ENCODE assay signal across 16 cellular contexts in genomic region chr15:80208758-80209734, GRCh38. TPM values are rescaled to one million over a fixed set of nuclear protein-coding genes. Genes with fewer than 3 reads are reported as not detected.
DNase-seq lines count a peak whose midpoint lies in the region; ATAC-seq and TF ChIP-seq lines count a peak whose summit lies in the region.
"Had no signal": no experiment of that assay in that cellular context is flagged by ENCODE, and none has a peak within 500 bp of the region (broad histone marks: within the 10 kb centered on the region; RNA-seq: fewer than 3 reads in every experiment).

No MANE protein-coding gene starts in this region.

- no peaks in the 10 kb centered on the region for H3K27me3 Mint-ChIP-seq in WTC11 (ENCODE audit: low read depth)
- H3K27me3 Mint-ChIP-seq in activated naive CD8-positive, alpha-beta T cell treated with anti-CD3 and anti-CD28 coated beads, Interleukin-2, amount 50 U/mL, for 24 hours: peaks cover 31% of the 10 kb centered on the region

- H3K27me3 ChIP-seq in trophoblast cell (ENCODE audit: insufficient read depth, low read length) (no peaks in the 10 kb centered on the region), transverse colon (peaks cover 18% of the 10 kb centered on the region), body of pancreas (no peaks in the 10 kb centered on the region)
- H3K27me3 ChIP-seq: SJCRH30 had no signal

- no peak overlapping the region for H3K4me3 Mint-ChIP-seq in WTC11
- no peak overlapping the region for H3K4me3 Mint-ChIP-seq in activated naive CD8-positive, alpha-beta T cell treated with anti-CD3 and anti-CD28 coated beads, Interleukin-2, amount 50 U/mL, for 24 hours

- peaks cover 2% of the 10 kb centered on the region for H3K79me1 ChIP-seq in trophoblast cell (ENCODE audit: low read length)

- DNase-seq in G401 (ENCODE audit: low spot score) (peak; percentile 63), WTC11 (ENCODE audit: low spot score) (no peak), left lobe of liver (ENCODE audit: low spot score) (peak; percentile 65), trophoblast cell (no peak), transverse colon (no peak), body of pancreas (no peak)
- no peak for DNase-seq in activated naive CD8-positive, alpha-beta T cell treated with anti-CD3 and anti-CD28 coated beads, Interleukin-2, amount 50 U/mL, for 24 hours
- DNase-seq: COR-L47, GOT3, MV-4-11, NCI-H1417, NCI-H1930, NCI-H2171 treated with DMSO at 0.1 percent for 48 hours, NCI-H446 treated with DMSO at 0.1 percent for 48 hours, RPMI8226, SJCRH30 had no signal

- H3K9ac ChIP-seq in trophoblast cell (ENCODE audit: low read length): no peak overlapping the region

- no peaks in the 10 kb centered on the region for H3K9me3 ChIP-seq in trophoblast cell (ENCODE audit: insufficient read depth, low read depth, low read length)
- H3K9me3 ChIP-seq in transverse colon: no peaks in the 10 kb centered on the region
- no peaks in the 10 kb centered on the region for H3K9me3 ChIP-seq in body of pancreas
- H3K9me3 ChIP-seq: SJCRH30 had no signal

- no peak overlapping the region for H3K23ac ChIP-seq in trophoblast cell (ENCODE audit: low read length)

- peaks cover 15% of the 10 kb centered on the region for H3K9me3 Mint-ChIP-seq in WTC11
- no peaks in the 10 kb centered on the region for H3K9me3 Mint-ChIP-seq in activated naive CD8-positive, alpha-beta T cell treated with anti-CD3 and anti-CD28 coated beads, Interleukin-2, amount 50 U/mL, for 24 hours

- H3K4me2 ChIP-seq in trophoblast cell (ENCODE audit: low read length): peak overlapping the region; percentile 12

- H3K36me3 Mint-ChIP-seq in WTC11: no peaks in the 10 kb centered on the region; the same call in 1 of the 2 replicates
- H3K36me3 Mint-ChIP-seq in activated naive CD8-positive, alpha-beta T cell treated with anti-CD3 and anti-CD28 coated beads, Interleukin-2, amount 50 U/mL, for 24 hours (ENCODE audit: low read depth): no peaks in the 10 kb centered on the region

- H3K4me1 Mint-ChIP-seq in WTC11: peaks cover 11% of the 10 kb centered on the region
- H3K4me1 Mint-ChIP-seq in activated naive CD8-positive, alpha-beta T cell treated with anti-CD3 and anti-CD28 coated beads, Interleukin-2, amount 50 U/mL, for 24 hours: no peaks in the 10 kb centered on the region

- no peak overlapping the region for H4K91ac ChIP-seq in trophoblast cell (ENCODE audit: low read depth, low read length)

- no peak for TF ChIP-seq CTCF in WTC11 (IDR thresholded peaks at IDR 0.05)
- TF ChIP-seq CTCF in transverse colon (IDR thresholded peaks at IDR 0.05): no peak
- TF ChIP-seq CTCF in body of pancreas (IDR thresholded peaks at IDR 0.05): no peak

- no CpG with 5 or more reads among the region's 11 CpGs for WGBS in trophoblast cell (ENCODE audit: extremely low coverage, insufficient coverage, insufficient read length)
- WGBS in transverse colon (ENCODE audit: low coverage in 1 of 2), 2 donors: 84 to 85% methylated on average over 3 to 11 of the region's 11 CpGs
- WGBS in body of pancreas, 2 donors: 89 to 90% methylated on average over 11 of the region's 11 CpGs

- H3K4ac ChIP-seq in trophoblast cell (ENCODE audit: low read depth, low read length): no peak overlapping the region

- peak overlapping the region; percentile 23 for H2BK5ac ChIP-seq in trophoblast cell (ENCODE audit: low read depth, low read length, poor library complexity)

- no peak overlapping the region for H3K27ac ChIP-seq in trophoblast cell (ENCODE audit: low read depth, low read length)
- H3K27ac ChIP-seq in transverse colon: no peak overlapping the region
- H3K27ac ChIP-seq in body of pancreas: no peak overlapping the region
- H3K27ac ChIP-seq: SJCRH30 had no signal

- no peak overlapping the region for H3K4me3 ChIP-seq in trophoblast cell (ENCODE audit: low read depth, low read length)
- no peak overlapping the region for H3K4me3 ChIP-seq in transverse colon
- H3K4me3 ChIP-seq in body of pancreas: no peak overlapping the region
- H3K4me3 ChIP-seq: SJCRH30 had no signal

- H3K27ac Mint-ChIP-seq in WTC11: no peak overlapping the region
- no peak overlapping the region for H3K27ac Mint-ChIP-seq in activated naive CD8-positive, alpha-beta T cell treated with anti-CD3 and anti-CD28 coated beads, Interleukin-2, amount 50 U/mL, for 24 hours

- H2BK12ac ChIP-seq in trophoblast cell (ENCODE audit: low read length): no peak overlapping the region

- no peak overlapping the region for H4K8ac ChIP-seq in trophoblast cell (ENCODE audit: low read depth, low read length)

- CTCF ChIA-PET in WTC11 (lab: Charles Lee): no interaction called here

- H3K36me3 ChIP-seq in trophoblast cell (ENCODE audit: control insufficient read depth in 1 of 2, insufficient read depth in 2 of 2, low read length in 2 of 2): no peaks in the 10 kb centered on the region
- H3K36me3 ChIP-seq in transverse colon: no peaks in the 10 kb centered on the region
- H3K36me3 ChIP-seq in body of pancreas (replicated peaks in 1 of 2; ENCODE audit: insufficient read depth in 1 of 2, low read depth in 2 of 2): no peaks in the 10 kb centered on the region
- H3K36me3 ChIP-seq: SJCRH30 had no signal

- H2AFZ ChIP-seq in trophoblast cell (ENCODE audit: insufficient read depth, low read length, poor library complexity): no peak overlapping the region

- no peak overlapping the region for H2BK120ac ChIP-seq in trophoblast cell (ENCODE audit: insufficient read depth, low read length, poor library complexity)

- no peaks in the 10 kb centered on the region for H3K79me2 ChIP-seq in trophoblast cell (ENCODE audit: control insufficient read depth, insufficient read depth, low read length, poor library complexity)

- in situ Hi-C loops in G401 (cut with HindIII; ENCODE audit: low sequenced_read_pairs) (no loop called here), transverse colon (cut with MboI; ENCODE audit: low pct_ligation_motif_present in 1 of 4, low pct_unique_long_range_greater_than_20kb in 1 of 4, low sequenced_read_pairs in 3 of 4) (no loop called here)

- H4K12ac ChIP-seq in trophoblast cell (ENCODE audit: low read depth, low read length): no peak overlapping the region

- TF ChIP-seq POLR2A in transverse colon (IDR thresholded peaks at IDR 0.05): no peak
- no peak for TF ChIP-seq POLR2A in body of pancreas (IDR thresholded peaks at IDR 0.05)

- H2AK5ac ChIP-seq in trophoblast cell (ENCODE audit: low read length): no peak overlapping the region

- H3K14ac ChIP-seq in trophoblast cell (ENCODE audit: low read length): no peak overlapping the region

- ATAC-seq in WTC11 (peak; percentile 28; the same call in 1 of the 2 replicates), left lobe of liver (peak; percentile 45), body of pancreas (no peak)
- no peak for ATAC-seq in activated naive CD8-positive, alpha-beta T cell treated with anti-CD3 and anti-CD28 coated beads, Interleukin-2, amount 50 U/mL, for 24 hours

- H3K4me1 ChIP-seq in trophoblast cell (ENCODE audit: control insufficient read depth in 1 of 2, insufficient read depth in 2 of 2, low read length in 2 of 2) (peaks cover 10 to 19% of the 10 kb centered on the region in 2 experiments), transverse colon (peaks cover 0 to 6% (median 0%) of the 10 kb centered on the region in 4 donors), body of pancreas (no peaks in the 10 kb centered on the region)
- H3K4me1 ChIP-seq: SJCRH30 had no signal

- no peak overlapping the region for H3K18ac ChIP-seq in trophoblast cell (ENCODE audit: low read length)

- TF ChIP-seq EP300 in transverse colon (IDR thresholded peaks at IDR 0.05; ENCODE audit: low read depth): no peak

- intact Hi-C loops in transverse colon (cut with DNase I; ENCODE audit: low total_unique reads) (no loop called here), body of pancreas (cut with DNase I) (no loop called here)

- POLR2A ChIA-PET in WTC11 (lab: Charles Lee): interaction anchor here (0.6 kb wide), 1 partner anchor 1482 kb away, joined by 3 read pairs; no protein-coding TSS in a partner anchor

TF ChIP-seq in WTC11, 78 proteins besides CTCF, POLR2A, EP300 and RAD21 (continues in another document):
- TF ChIP-seq RELA (CRISPR knock-in tag; IDR thresholded peaks at IDR 0.05; ENCODE audit: borderline replicate concordance) (no peak), MYBL2 (CRISPR knock-in tag; IDR thresholded peaks at IDR 0.05) (no peak), SOX15 (CRISPR knock-in tag; IDR thresholded peaks at IDR 0.05) (no peak), GTF2I (CRISPR knock-in tag; conservative IDR thresholded peaks at IDR 0.05) (no peak), E2F1 (CRISPR knock-in tag; IDR thresholded peaks at IDR 0.05) (no peak), ZNF263 (CRISPR knock-in tag; IDR thresholded peaks at IDR 0.05; ENCODE audit: low read depth) (no peak), ZBTB21 (CRISPR knock-in tag; IDR thresholded peaks at IDR 0.05; ENCODE audit: borderline replicate concordance) (no peak), GABPB1 (CRISPR knock-in tag; IDR thresholded peaks at IDR 0.05) (no peak), JUN (CRISPR knock-in tag; IDR thresholded peaks at IDR 0.05) (no peak), E2F5 (CRISPR knock-in tag; IDR thresholded peaks at IDR 0.05) (no peak)

RNA-seq across cellular contexts. Expression of gene CTXND1, which starts 43.0 kb away (rescaled TPM):
- total RNA-seq in G401 (2014; rRNA removed; shearing (Covaris generic)): not detected in 2 replicates
- total RNA-seq in WTC11 (2021) (0.04 to 0.05 TPM in 2 of 3 replicates, not detected in the other), left lobe of liver (4.5 TPM), transverse colon (under 1 TPM in 2 of 4 donors, not detected in 2; 0.14 to 0.64 TPM), body of pancreas (1 to 10 TPM in 1 of 2 donors, under 1 TPM in 1; 0.66 to 1.0 TPM)
- 0.18 and 0.19 TPM in 2 replicates for polyA plus RNA-seq in trophoblast cell (2013)

RNA-seq across cellular contexts. Expression of gene FAH, which starts 56.2 kb away (rescaled TPM):
- total RNA-seq in G401 (2014; rRNA removed; shearing (Covaris generic)): 29.3 and 42.7 TPM in 2 replicates
- total RNA-seq in WTC11 (2021) (21.7 to 23.7 TPM (median 22.8 TPM) in 3 replicates), left lobe of liver (215 TPM), transverse colon (10 to 100 TPM in 1 of 4 donors, 1 to 10 TPM in 3; 5.6 to 10.6 (median 8.7) TPM), body of pancreas (10 to 100 TPM in 1 of 2 donors, 1 to 10 TPM in 1; 8.8 to 31.0 TPM)
- polyA plus RNA-seq in trophoblast cell (2013): 9.9 and 10.3 TPM in 2 replicates

Comparison
In these comparisons a context has a peak if more than half of its experiments do, and no peak if none do; other contexts are left out.
1. DNase-seq: peak in G401 (single experiment) and left lobe of liver (single experiment); none in WTC11 (single experiment), trophoblast cell (0 of 2), transverse colon (single experiment), activated naive CD8-positive, alpha-beta T cell treated with anti-CD3 and anti-CD28 coated beads, Interleukin-2, amount 50 U/mL, for 24 hours (single experiment) and body of pancreas (0 of 4).
2. ATAC-seq: peak in WTC11 (single experiment) and left lobe of liver (single experiment); none in activated naive CD8-positive, alpha-beta T cell treated with anti-CD3 and anti-CD28 coated beads, Interleukin-2, amount 50 U/mL, for 24 hours (single experiment) and body of pancreas (single experiment).